In the genomic region with DNA sequence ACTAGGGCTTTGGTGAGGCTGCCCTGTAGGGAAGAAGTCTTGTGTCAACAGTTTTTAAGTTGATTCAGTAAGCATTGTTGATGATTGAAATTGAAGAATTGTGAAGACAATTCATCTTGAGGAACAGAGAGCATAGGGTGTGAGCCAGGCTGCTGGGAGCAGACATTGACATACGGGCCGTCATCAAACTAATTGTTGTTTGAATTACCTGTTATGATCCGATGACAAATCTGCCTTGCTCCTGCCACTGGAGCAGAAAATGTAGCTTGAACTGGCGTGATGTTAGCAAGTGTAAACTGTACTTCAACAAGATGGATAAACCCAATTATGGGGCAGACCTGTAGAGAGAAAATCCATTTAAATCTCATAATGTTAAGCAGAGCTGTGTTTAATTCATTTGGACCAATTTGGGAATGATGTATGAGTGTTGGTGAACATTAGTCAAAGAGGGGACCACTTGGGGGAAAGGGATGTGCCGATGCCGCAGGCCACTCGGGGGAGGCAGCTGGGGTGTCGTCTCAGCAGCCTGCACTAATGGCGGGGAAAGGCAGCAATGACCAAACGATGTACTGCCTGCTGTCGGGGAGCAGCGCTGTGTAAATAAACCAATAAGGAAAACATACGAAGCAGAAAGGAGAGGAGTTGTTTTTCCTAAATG, we compare ENCODE assay signal across 28 cellular contexts. TPM values are rescaled to one million over a fixed set of nuclear protein-coding genes. Genes with fewer than 3 reads are reported as not detected.
DNase-seq lines count a peak whose midpoint lies in the region; ATAC-seq and TF ChIP-seq lines count a peak whose summit lies in the region.
"Had no signal": no experiment of that assay in that cellular context is flagged by ENCODE, and none has a peak within 500 bp of the region (broad histone marks: within the 10 kb centered on the region; RNA-seq: fewer than 3 reads in every experiment).

No MANE protein-coding gene starts in this region.

- H3K27me3 ChIP-seq in psoas muscle (ENCODE audit: insufficient read depth in 3 of 3, low read length in 2 of 3) = no peaks in the 10 kb centered on the region
- H3K27me3 ChIP-seq: breast epithelium, Peyer's patch, right lobe of liver, stomach, thyroid gland had no signal

- 88 to 92% (median 89%) methylated on average over 13 of the region's 13 CpGs for WGBS in psoas muscle, 3 donors

- ATAC-seq in psoas muscle = no peak
- ATAC-seq: left cardiac atrium, right lobe of liver had no signal

- peaks cover 3% of the 10 kb centered on the region for H3K36me3 Mint-ChIP-seq in endothelial cell (ENCODE audit: low read depth, unreplicated experiment)
- H3K36me3 Mint-ChIP-seq in progenitor cell of endocrine pancreas (ENCODE audit: insufficient read depth) = peaks cover 23% of the 10 kb centered on the region
- H3K36me3 Mint-ChIP-seq: activated naive CD8-positive, alpha-beta T cell had no signal

- no peak overlapping the region for H3K27ac ChIP-seq in psoas muscle
- H3K27ac ChIP-seq: breast epithelium, Peyer's patch, right lobe of liver, stomach, thyroid gland, WERI-Rb-1 had no signal

- intact Hi-C loops in psoas muscle (cut with DNase I) = no loop called here

- H3K4me1 ChIP-seq in psoas muscle = peaks cover 6% of the 10 kb centered on the region
- H3K4me1 ChIP-seq: Peyer's patch, right lobe of liver had no signal

- H3K4me3 ChIP-seq in psoas muscle = no peak overlapping the region
- H3K4me3 ChIP-seq: breast epithelium, Peyer's patch, right lobe of liver, stomach, thyroid gland had no signal

- peak overlapping the region; percentile 21 for H3K4me3 Mint-ChIP-seq in endothelial cell (ENCODE audit: unreplicated experiment)
- H3K4me3 Mint-ChIP-seq in progenitor cell of endocrine pancreas (ENCODE audit: low read depth) = no peak overlapping the region
- H3K4me3 Mint-ChIP-seq: activated naive CD8-positive, alpha-beta T cell; CD4-positive, CD25-positive, alpha-beta regulatory T cell had no signal

- H3K27ac Mint-ChIP-seq in endothelial cell (ENCODE audit: unreplicated experiment) (peak overlapping the region; percentile 25), progenitor cell of endocrine pancreas (peak overlapping the region; percentile 8)
- H3K27ac Mint-ChIP-seq: activated naive CD8-positive, alpha-beta T cell; CD4-positive, CD25-positive, alpha-beta regulatory T cell had no signal

- TF ChIP-seq CTCF in endothelial cell (IDR thresholded peaks at IDR 0.05; ENCODE audit: unreplicated experiment) (no peak), progenitor cell of endocrine pancreas (IDR thresholded peaks at IDR 0.05; ENCODE audit: unreplicated experiment) (no peak), psoas muscle (IDR thresholded peaks at IDR 0.05) (no peak)

- H3K9me3 Mint-ChIP-seq in endothelial cell (ENCODE audit: unreplicated experiment) (no peaks in the 10 kb centered on the region), progenitor cell of endocrine pancreas (ENCODE audit: low read depth) (no peaks in the 10 kb centered on the region)
- H3K9me3 Mint-ChIP-seq: CD4-positive, CD25-positive, alpha-beta regulatory T cell had no signal

- H3K27me3 Mint-ChIP-seq in endothelial cell (ENCODE audit: unreplicated experiment) (peaks cover 1% of the 10 kb centered on the region), progenitor cell of endocrine pancreas (no peaks in the 10 kb centered on the region)

- H3K36me3 ChIP-seq in psoas muscle (ENCODE audit: insufficient read depth in 1 of 2, low read depth in 1 of 2) = no peaks in the 10 kb centered on the region
- H3K36me3 ChIP-seq: breast epithelium, thyroid gland, WERI-Rb-1 had no signal

- peaks cover 5% of the 10 kb centered on the region for H3K4me1 Mint-ChIP-seq in endothelial cell (ENCODE audit: unreplicated experiment)
- peaks cover 11% of the 10 kb centered on the region for H3K4me1 Mint-ChIP-seq in progenitor cell of endocrine pancreas (ENCODE audit: low read depth)

- H3K9me3 ChIP-seq in psoas muscle = no peaks in the 10 kb centered on the region
- H3K9me3 ChIP-seq: breast epithelium, Peyer's patch, right lobe of liver, stomach, thyroid gland had no signal

- DNase-seq in NCI-H2227 (lab: John Stamatoyannopoulos, UW; ENCODE audit: unreplicated experiment) = peak; percentile 21
- no peak for DNase-seq in NCI-H2227 treated with DMSO at 0.1 percent for 48 hours (lab: John Stamatoyannopoulos, UW)
- DNase-seq in NCI-H82 treated with DMSO at 0.1 percent for 48 hours (lab: John Stamatoyannopoulos, UW; ENCODE audit: unreplicated experiment) = peak; percentile 81
- no peak for DNase-seq in endothelial cell (ENCODE audit: low spot score)
- no peak for DNase-seq in progenitor cell of endocrine pancreas (ENCODE audit: low spot score, unreplicated experiment)
- DNase-seq in GOT3 (lab: John Stamatoyannopoulos, UW) = no peak
- DNase-seq in C1 segment of cervical spinal cord (lab: John Stamatoyannopoulos, UW) = no peak
- no peak for DNase-seq in psoas muscle
- DNase-seq: activated CD4-positive, alpha-beta T cell treated with anti-CD3 and anti-CD28 coated beads for 48 hours; activated effector memory CD4-positive, alpha-beta T cell treated with Interleukin-2 at 50 U/mL for 16 hours; activated T-cell treated with anti-CD3 and anti-CD28 coated beads for 4 hours; CD4-positive, CD25-positive, alpha-beta regulatory T cell; hypothalamus; left cardiac atrium; MM.1S; NCI-H1105 treated with DMSO at 0.1 percent for 48 hours; Peyer's patch; posterior cingulate gyrus; right lobe of liver; SHP77 treated with DMSO at 0.1 percent for 48 hours; stimulated activated CD4-positive, alpha-beta T cell treated with anti-CD3 and anti-CD28 coated beads, Interleukin-12 subunit alpha, Interleukin-12 subunit beta, amount 100 ng/mL, for 4 hours; stimulated activated CD4-positive, alpha-beta T cell treated with anti-CD3 and anti-CD28 coated beads, Interleukin-2, amount 100 ng/mL, for 48 hours; stomach; T-helper 9 cell; thyroid gland; WERI-Rb-1 had no signal

RNA-seq across cellular contexts. Expression of gene TCF7L2, which starts 27.4 kb away (rescaled TPM):
- total RNA-seq in endothelial cell (ENCODE audit: unreplicated experiment) (49.3 TPM), progenitor cell of endocrine pancreas (103 and 109 TPM in 2 replicates), psoas muscle (1 to 10 TPM; 4.3 to 8.5 (median 5.9) TPM)
- 1 to 10 TPM; 1.8 to 3.4 (median 2.5) TPM for polyA plus RNA-seq in psoas muscle

Comparison
In these comparisons a context has a peak if more than half of its experiments do, and no peak if none do; other contexts are left out.
1. DNase-seq: peak in NCI-H2227 (single experiment) and NCI-H82 treated with DMSO at 0.1 percent for 48 hours (single experiment); none in NCI-H2227 treated with DMSO at 0.1 percent for 48 hours (single experiment), endothelial cell (single experiment), progenitor cell of endocrine pancreas (single experiment), GOT3 (single experiment), C1 segment of cervical spinal cord (0 of 14) and psoas muscle (0 of 2).